10 cellular contexts compared by ENCODE assay signal in genomic region chr14:96095581-96096476, GRCh38. TPM values are rescaled to one million over a fixed set of nuclear protein-coding genes. Genes with fewer than 3 reads are reported as not detected.
DNase-seq lines count a peak whose midpoint lies in the region; ATAC-seq and TF ChIP-seq lines count a peak whose summit lies in the region.
"Had no signal": no experiment of that assay in that cellular context is flagged by ENCODE, and none has a peak within 500 bp of the region (broad histone marks: within the 10 kb centered on the region; RNA-seq: fewer than 3 reads in every experiment).

No MANE protein-coding gene starts in this region.

- peaks cover 74% of the 10 kb centered on the region for H3K4me1 Mint-ChIP-seq in osteocyte (ENCODE audit: unreplicated experiment)
- H3K4me1 Mint-ChIP-seq: IgD-negative memory B cell had no signal

- no peaks in the 10 kb centered on the region for H3K4me1 ChIP-seq in colonic mucosa

- peak overlapping the region; percentile 90 for H3K27ac Mint-ChIP-seq in osteocyte (ENCODE audit: unreplicated experiment)
- H3K27ac Mint-ChIP-seq: IgD-negative memory B cell had no signal

- H3K9me3 Mint-ChIP-seq in osteocyte (ENCODE audit: unreplicated experiment): no peaks in the 10 kb centered on the region
- H3K9me3 Mint-ChIP-seq: IgD-negative memory B cell had no signal

- no peak overlapping the region for H3K4me3 Mint-ChIP-seq in osteocyte (ENCODE audit: unreplicated experiment)
- H3K4me3 Mint-ChIP-seq: IgD-negative memory B cell had no signal

- no peaks in the 10 kb centered on the region for H3K27me3 ChIP-seq in colonic mucosa

- H3K9ac ChIP-seq in colonic mucosa (ENCODE audit: low read depth in 2 of 2, low read length in 2 of 2): no peak overlapping the region

- intact Hi-C loops in colonic mucosa (cut with DNase I): loop anchor here (10.0 kb wide), 1 partner anchor 329 kb away; no protein-coding TSS in a partner anchor

- H3K36me3 ChIP-seq in colonic mucosa: no peaks in the 10 kb centered on the region

- H3K4me3 ChIP-seq in colonic mucosa: no peak overlapping the region
- H3K4me3 ChIP-seq: GM12878 had no signal

- H3K9me3 ChIP-seq in colonic mucosa: no peaks in the 10 kb centered on the region

- H3K27ac ChIP-seq in colonic mucosa: no peak overlapping the region

- peaks cover 12% of the 10 kb centered on the region for H3K36me3 Mint-ChIP-seq in osteocyte (ENCODE audit: unreplicated experiment)
- H3K36me3 Mint-ChIP-seq: IgD-negative memory B cell had no signal

- DNase-seq in Daoy (ENCODE audit: low read depth): peak; percentile 87
- DNase-seq in NCI-H2196 (lab: John Stamatoyannopoulos, UW; ENCODE audit: unreplicated experiment): peak; percentile 63
- DNase-seq in colonic mucosa: peak; percentile 40
- peak; percentile 93 for DNase-seq in osteocyte (ENCODE audit: extremely low spot score, unreplicated experiment)
- DNase-seq in GF-D8 (lab: John Stamatoyannopoulos, UW): no peak
- DNase-seq in DMS114 treated with DMSO at 0.1 percent for 48 hours (lab: John Stamatoyannopoulos, UW; ENCODE audit: unreplicated experiment): no peak

- ATAC-seq in HG03139 (IDR thresholded peaks at IDR 0.05; ENCODE audit: unreplicated experiment): no peak
- no peak for ATAC-seq in GM19452 (IDR thresholded peaks at IDR 0.05; ENCODE audit: unreplicated experiment)
- ATAC-seq: GM12878 had no signal

- no peak for TF ChIP-seq CTCF in colonic mucosa (IDR thresholded peaks at IDR 0.05)
- no peak for TF ChIP-seq CTCF in osteocyte (IDR thresholded peaks at IDR 0.05)

- peaks cover 2% of the 10 kb centered on the region for H3K27me3 Mint-ChIP-seq in osteocyte (ENCODE audit: unreplicated experiment)
- H3K27me3 Mint-ChIP-seq: IgD-negative memory B cell had no signal

RNA-seq across cellular contexts. Expression of gene C14orf132, which starts 56.7 kb away (rescaled TPM):
- total RNA-seq in Daoy (2014; rRNA removed; shearing (Covaris generic)): 3.7 and 5.9 TPM in 2 replicates
- total RNA-seq in colonic mucosa (1 to 10 TPM; 2.2 to 3.6 TPM), osteocyte (84.8 and 86.9 TPM in 2 replicates)

Comparison
In these comparisons a context has a peak if more than half of its experiments do, and no peak if none do; other contexts are left out.
1. DNase-seq: peak in Daoy (single experiment), NCI-H2196 (single experiment), colonic mucosa (single experiment) and osteocyte (single experiment); none in GF-D8 (single experiment) and DMS114 treated with DMSO at 0.1 percent for 48 hours (single experiment).
2. RNA of gene C14orf132, which starts 56.7 kb away (total RNA-seq): 84.8 to 86.9 TPM in osteocyte; 3.7 to 5.9 TPM in Daoy and 2.2 to 3.6 TPM in colonic mucosa; every median in the first group is over 10 times any median in the second.